ENCODE assay signal across 16 cellular contexts in genomic region chr1:94234615-94235014, GRCh38. TPM values are rescaled to one million over a fixed set of nuclear protein-coding genes. Genes with fewer than 3 reads are reported as not detected.
DNase-seq lines count a peak whose midpoint lies in the region; ATAC-seq, FAIRE-seq and TF ChIP-seq lines count a peak whose summit lies in the region.
"Had no signal": no experiment of that assay in that cellular context is flagged by ENCODE, and none has a peak within 500 bp of the region (broad histone marks: within the 10 kb centered on the region; RNA-seq: fewer than 3 reads in every experiment).

No MANE protein-coding gene starts in this region.

- CTCF ChIA-PET in BJ (lab: Yijun Ruan, JAX), result interaction anchor here (0.7 to 3.8 kb wide), 6 partner anchors 92 to 195 kb away, joined by 3 to 25 read pairs (median 4); no protein-coding TSS in a partner anchor

- peak overlapping the region; percentile 95 for H3K27ac ChIP-seq in psoas muscle
- H3K27ac ChIP-seq: thoracic aorta had no signal

- peak; percentile 7 for FAIRE-seq in TTC549 (lab: Jason Lieb, UNC)
- FAIRE-seq in H54 (lab: Jason Lieb, UNC), result no peak

- no peaks in the 10 kb centered on the region for H3K36me3 ChIP-seq in BJ (ENCODE audit: control insufficient read depth, insufficient read depth, low read length)
- no peaks in the 10 kb centered on the region for H3K36me3 ChIP-seq in psoas muscle (ENCODE audit: insufficient read depth in 1 of 2, low read depth in 1 of 2)
- H3K36me3 ChIP-seq: thoracic aorta had no signal

- WGBS in psoas muscle, 3 donors, result 20 to 27% (median 23%) methylated on average over 1 of the region's 1 CpG

- H3K4me3 ChIP-seq in BJ (ENCODE audit: low read depth, low read length) (peak overlapping the region; percentile 95), fibroblast of villous mesenchyme (ENCODE audit: low read depth, low read length) (peak overlapping the region; percentile 68), psoas muscle (peak overlapping the region; percentile 84)

- DNase-seq in BJ (ENCODE audit: low read depth), result no peak
- no peak for DNase-seq in fibroblast of villous mesenchyme (ENCODE audit: low read depth)
- no peak for DNase-seq in psoas muscle
- DNase-seq in H54 (ENCODE audit: insufficient read length, low spot score), result no peak
- DNase-seq in DMS153 (lab: John Stamatoyannopoulos, UW), result no peak
- no peak for DNase-seq in NCI-H2081 treated with DMSO at 0.1 percent for 48 hours (lab: John Stamatoyannopoulos, UW)
- DNase-seq: activated CD4-positive, CD25-positive, alpha-beta regulatory T cell treated with anti-CD3 and anti-CD28 coated beads, Interleukin-2, amount 50 U/mL, for 72 hours; activated naive CD4-positive, alpha-beta T cell treated with Interleukin-2 at 50 U/mL for 16 hours; effector memory CD4-positive, alpha-beta T cell; NCI-H2081; NCI-H526 treated with DMSO at 0.1 percent for 48 hours; stimulated activated CD4-positive, alpha-beta T cell treated with anti-CD3 and anti-CD28 coated beads, Interleukin-1b, Interleukin-23, amount 100 ng/mL, for 48 hours; T-helper 1 cell had no signal

- POLR2A ChIA-PET in BJ (lab: Charles Lee), result no interaction called here

- intact Hi-C loops in psoas muscle (cut with DNase I), result loop anchor here (5.0 to 10.0 kb wide), 4 partner anchors 98 to 187 kb away; partner anchors contain the start of gene ABCD3 (in 1 of the 2)

- no peak for TF ChIP-seq POLR2A in H54 (IDR thresholded peaks at IDR 0.05; ENCODE audit: low read depth, low read length)

- no peaks in the 10 kb centered on the region for H3K9me3 ChIP-seq in psoas muscle
- H3K9me3 ChIP-seq: thoracic aorta had no signal

- H3K27me3 ChIP-seq in BJ (ENCODE audit: control insufficient read depth, insufficient read depth, low read length) (no peaks in the 10 kb centered on the region), psoas muscle (ENCODE audit: insufficient read depth in 3 of 3, low read length in 2 of 3) (no peaks in the 10 kb centered on the region)

- H3K4me1 ChIP-seq in psoas muscle, result peaks cover 39% of the 10 kb centered on the region

- no peak for TF ChIP-seq CTCF in BJ (IDR thresholded peaks at IDR 0.05; ENCODE audit: insufficient read depth, low read depth, low read length)
- no peak for TF ChIP-seq CTCF in fibroblast of villous mesenchyme (IDR thresholded peaks at IDR 0.05; ENCODE audit: insufficient read depth, low read depth, low read length)
- TF ChIP-seq CTCF in psoas muscle (IDR thresholded peaks at IDR 0.05), result no peak

- ATAC-seq in psoas muscle (no peak), GM19455 (IDR thresholded peaks at IDR 0.05; ENCODE audit: unreplicated experiment) (no peak)

RNA-seq across cellular contexts. Expression of gene ARHGAP29, which starts 2.8 kb away (rescaled TPM):
- polyA plus RNA-seq in BJ (2011; rRNA removed) (21.5 and 40.4 TPM in 2 replicates), psoas muscle (1 to 10 TPM; 5.1 to 7.9 (median 6.3) TPM)
- polyA minus RNA-seq in BJ (2011; rRNA and poly(A)+ RNA removed), result 25.5 and 29.1 TPM in 2 replicates
- total RNA-seq in fibroblast of villous mesenchyme (50.3 and 85.1 TPM in 2 replicates), psoas muscle (10 to 100 TPM; 11.8 to 20.0 (median 15.7) TPM)
